16 cellular contexts compared by ENCODE assay signal in the genomic region with DNA sequence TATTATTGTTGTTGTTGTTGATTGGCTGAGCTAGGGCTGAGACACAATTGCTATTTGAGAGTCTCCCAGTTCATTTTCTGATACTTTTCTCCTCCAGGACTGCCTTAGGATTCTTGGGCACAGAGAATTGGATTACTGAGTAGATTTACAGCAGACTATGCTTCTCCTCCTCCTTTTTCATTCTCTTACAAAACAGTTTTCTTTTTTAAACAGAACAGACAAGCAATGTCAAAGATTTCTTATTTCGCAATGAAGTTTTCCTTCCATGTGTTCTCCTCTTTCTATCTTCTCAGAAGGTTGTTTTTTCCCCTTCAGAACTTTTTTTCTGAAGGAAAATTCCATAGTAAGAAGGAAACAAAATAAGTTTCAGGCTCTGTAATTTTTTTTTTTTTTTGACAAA. TPM values are rescaled to one million over a fixed set of nuclear protein-coding genes. Genes with fewer than 3 reads are reported as not detected.
DNase-seq lines count a peak whose midpoint lies in the region; ATAC-seq and TF ChIP-seq lines count a peak whose summit lies in the region.
"Had no signal": no experiment of that assay in that cellular context is flagged by ENCODE, and none has a peak within 500 bp of the region (broad histone marks: within the 10 kb centered on the region; RNA-seq: fewer than 3 reads in every experiment).

No MANE protein-coding gene starts in this region.

- no peak for ATAC-seq in HG02759 (IDR thresholded peaks at IDR 0.05; ENCODE audit: unreplicated experiment)

- H3K4me2 ChIP-seq in smooth muscle cell, result no peak overlapping the region
- H3K4me2 ChIP-seq: KMS-11 had no signal

- H3K4me3 ChIP-seq in choroid plexus epithelial cell (ENCODE audit: low read depth, low read length) (no peak overlapping the region), left ventricle myocardium inferior (no peak overlapping the region), smooth muscle cell (no peak overlapping the region)
- H3K4me3 ChIP-seq: MG63 had no signal

- H4K20me1 ChIP-seq in smooth muscle cell (ENCODE audit: low read depth), result no peaks in the 10 kb centered on the region

- intact Hi-C loops in left ventricle myocardium inferior (cut with micrococcal nuclease), result no loop called here

- no peaks in the 10 kb centered on the region for H3K9me3 ChIP-seq in left ventricle myocardium inferior (replicated peaks)
- no peaks in the 10 kb centered on the region for H3K9me3 ChIP-seq in smooth muscle cell (replicated peaks; ENCODE audit: low read depth)
- H3K9me3 ChIP-seq: BE2C, MG63 had no signal

- DNase-seq in GM03348 (ENCODE audit: low spot score) (peak; percentile 44), choroid plexus epithelial cell (ENCODE audit: low read depth) (peak; percentile 63), left ventricle myocardium inferior (no peak), smooth muscle cell (lab: John Stamatoyannopoulos, UW; ENCODE audit: unreplicated experiment) (no peak), NCI-H2227 treated with DMSO at 0.1 percent for 48 hours (lab: John Stamatoyannopoulos, UW) (no peak), NCI-H748 treated with DMSO at 0.1 percent for 48 hours (lab: John Stamatoyannopoulos, UW) (no peak)
- DNase-seq in activated T-cell treated with anti-CD3 and anti-CD28 coated beads, Interleukin-2, amount 50 U/mL, for 48 hours, result no peak
- DNase-seq: ACHN; BE2C; CD8-positive, alpha-beta memory T cell; GOT3; MG63; NCI-H187 treated with DMSO at 0.1 percent for 48 hours; NCI-H510A had no signal

- H3K27ac ChIP-seq in left ventricle myocardium inferior (replicated peaks), result peak overlapping the region; percentile 49
- peak overlapping the region; percentile 23 for H3K27ac ChIP-seq in smooth muscle cell (ENCODE audit: low read depth)
- H3K27ac ChIP-seq: KMS-11 had no signal

- no peaks in the 10 kb centered on the region for H3K79me2 ChIP-seq in smooth muscle cell (ENCODE audit: low read depth)

- no peaks in the 10 kb centered on the region for H3K36me3 ChIP-seq in left ventricle myocardium inferior
- no peaks in the 10 kb centered on the region for H3K36me3 ChIP-seq in smooth muscle cell (ENCODE audit: low read depth)
- H3K36me3 ChIP-seq: BE2C, MG63 had no signal

- TF ChIP-seq CTCF in choroid plexus epithelial cell (conservative IDR thresholded peaks at IDR 0.05; ENCODE audit: low read depth, low read length), result no peak
- no peak for TF ChIP-seq CTCF in left ventricle myocardium inferior (IDR thresholded peaks at IDR 0.05; ENCODE audit: borderline replicate concordance)
- TF ChIP-seq CTCF in smooth muscle cell (IDR thresholded peaks at IDR 0.05; ENCODE audit: borderline replicate concordance, insufficient read depth, poor library complexity, severe bottlenecking), result no peak

- no peak overlapping the region for H3K9ac ChIP-seq in smooth muscle cell (ENCODE audit: low read depth)
- H3K9ac ChIP-seq: KMS-11 had no signal

- peaks cover 4% of the 10 kb centered on the region for H3K4me1 ChIP-seq in left ventricle myocardium inferior
- H3K4me1 ChIP-seq in smooth muscle cell (ENCODE audit: low read depth), result peaks cover 12% of the 10 kb centered on the region
- H3K4me1 ChIP-seq: BE2C had no signal

- peaks cover 11% of the 10 kb centered on the region for H3F3A ChIP-seq in smooth muscle cell (ENCODE audit: low read depth)

- H3K27me3 ChIP-seq in left ventricle myocardium inferior (ENCODE audit: low read depth) (no peaks in the 10 kb centered on the region), smooth muscle cell (ENCODE audit: low read depth) (no peaks in the 10 kb centered on the region)
- H3K27me3 ChIP-seq: BE2C, MG63 had no signal

- H2AFZ ChIP-seq in smooth muscle cell (ENCODE audit: low read depth), result no peak overlapping the region

- WGBS in smooth muscle cell (ENCODE audit: low lambda C conversion rate), result 97% methylated on average over 1 of the region's 1 CpG

RNA-seq across cellular contexts. Expression of gene TIMP3, which starts 19.8 kb away (rescaled TPM):
- total RNA-seq in left ventricle myocardium inferior (250 TPM), smooth muscle cell (3,114 and 3,210 TPM in 2 replicates)
- polyA plus RNA-seq in smooth muscle cell, result 3,050 and 3,942 TPM in 2 replicates
- polyA plus RNA-seq: CD8-positive, alpha-beta memory T cell had no signal

Comparison
In these comparisons a context has a peak if more than half of its experiments do, and no peak if none do; other contexts are left out.
1. DNase-seq: peak in GM03348 (single experiment) and choroid plexus epithelial cell (single experiment); none in left ventricle myocardium inferior (single experiment), smooth muscle cell (single experiment), NCI-H2227 treated with DMSO at 0.1 percent for 48 hours (single experiment), activated T-cell treated with anti-CD3 and anti-CD28 coated beads, Interleukin-2, amount 50 U/mL, for 48 hours (0 of 2) and NCI-H748 treated with DMSO at 0.1 percent for 48 hours (single experiment).
2. RNA of gene TIMP3, which starts 19.8 kb away (total RNA-seq): 3,114 to 3,210 TPM in smooth muscle cell; 250 TPM in left ventricle myocardium inferior (single experiment); every median in the first group is over 10 times any median in the second.